25 cellular contexts compared by ENCODE assay signal in the genomic region with DNA sequence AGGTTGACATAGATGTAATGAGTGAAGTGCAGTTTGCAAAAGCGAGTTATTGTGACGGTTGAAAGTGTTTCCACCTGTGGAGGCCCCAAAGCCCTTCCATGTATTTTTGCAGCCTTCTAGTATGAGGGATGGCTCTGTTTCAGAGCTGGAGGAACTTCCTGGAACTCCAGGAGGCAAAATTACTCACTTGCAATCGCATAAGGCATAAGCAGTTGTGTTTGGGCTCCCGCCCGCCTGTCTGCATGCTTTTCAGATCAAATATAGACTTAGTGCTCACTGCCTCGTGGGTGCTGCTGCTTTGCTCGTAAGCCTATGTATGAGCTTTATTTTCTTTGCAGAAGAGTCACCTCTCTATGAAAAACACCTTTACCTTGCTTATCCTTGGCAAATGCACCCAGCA.
"Had no signal": no experiment of that assay in that cellular context is flagged by ENCODE, and none has a peak within 500 bp of the region (broad histone marks: within the 10 kb centered on the region; RNA-seq: fewer than 3 reads in every experiment).

No MANE protein-coding gene starts in this region.

- H3K27me3 ChIP-seq: right atrium auricular region, right lobe of liver, suprapubic skin, upper lobe of right lung had no signal

- DNase-seq: immature natural killer cell; islet precursor cell; left ventricle myocardium inferior; mesendoderm; mucosa of descending colon; naive thymus-derived CD4-positive, alpha-beta T cell; nucleus accumbens; right lobe of liver; stimulated activated CD4-positive, alpha-beta T cell treated with anti-CD3 and anti-CD28 coated beads, Interleukin-1b, Interleukin-23, amount 100 ng/mL, for 48 hours; stimulated activated CD4-positive, alpha-beta T cell treated with anti-CD3 and anti-CD28 coated beads, Interleukin-2, amount 100 ng/mL, for 48 hours; stimulated activated CD4-positive, alpha-beta T cell treated with anti-CD3 and anti-CD28 coated beads, Interleukin-4, amount 100 ng/mL, for 4 hours; stimulated activated CD8-positive, alpha-beta memory T cell treated with anti-CD3 and anti-CD28 coated beads, Interleukin-4, amount 100 ng/mL, for 48 hours; stimulated activated naive CD4-positive, alpha-beta T cell treated with Interleukin-2 at 50 U/mL for 16 hours; stimulated activated naive CD8-positive, alpha-beta T cell treated with anti-CD3 and anti-CD28 coated beads, Interleukin-15, amount 100 ng/mL, for 72 hours; tibial artery; trophoblast cell; upper lobe of right lung had no signal

- H3K9ac ChIP-seq: parathyroid adenoma had no signal

- H3K4me1 ChIP-seq: left ventricle myocardium inferior, parathyroid adenoma, right atrium auricular region, right lobe of liver, suprapubic skin, tibial artery, upper lobe of right lung had no signal

- H3K36me3 ChIP-seq: left ventricle myocardium inferior, right atrium auricular region, right lobe of liver, suprapubic skin, thoracic aorta, tibial artery, upper lobe of right lung had no signal

- H3K27ac ChIP-seq: left ventricle myocardium inferior, parathyroid adenoma, right atrium auricular region, right lobe of liver, suprapubic skin, thoracic aorta, tibial artery, upper lobe of right lung had no signal

- ATAC-seq: mucosa of descending colon; naive thymus-derived CD4-positive, alpha-beta T cell; natural killer cell treated with Interleukin-12 subunit alpha and Interleukin-12 subunit beta and Interleukin-15 and Interleukin-18, amount 100 ng/mL, for 72 hours; right lobe of liver; stimulated activated memory B cell treated with anti-CD40 and anti-IgM and Interleukin-4, amounts not matched to agents 10 μg/mL and 1 μg/mL and 100 μg/mL, for 72 hours; stimulated activated naive CD8-positive, alpha-beta T cell treated with anti-CD3 and anti-CD28 coated beads, Interleukin-15, amount 100 ng/mL, for 72 hours; upper lobe of right lung had no signal

- H3K4me3 ChIP-seq: left ventricle myocardium inferior, lung, mucosa of descending colon, right atrium auricular region, right lobe of liver, smooth muscle cell, suprapubic skin, thoracic aorta, tibial artery, upper lobe of right lung had no signal

- H2AFZ ChIP-seq: parathyroid adenoma had no signal

- H3K9me3 ChIP-seq: left ventricle myocardium inferior, mucosa of descending colon, right atrium auricular region, right lobe of liver, suprapubic skin, thoracic aorta, tibial artery, upper lobe of right lung had no signal

- H3K4me2 ChIP-seq: smooth muscle cell had no signal
